19 cellular contexts compared by ENCODE assay signal in the genomic region with DNA sequence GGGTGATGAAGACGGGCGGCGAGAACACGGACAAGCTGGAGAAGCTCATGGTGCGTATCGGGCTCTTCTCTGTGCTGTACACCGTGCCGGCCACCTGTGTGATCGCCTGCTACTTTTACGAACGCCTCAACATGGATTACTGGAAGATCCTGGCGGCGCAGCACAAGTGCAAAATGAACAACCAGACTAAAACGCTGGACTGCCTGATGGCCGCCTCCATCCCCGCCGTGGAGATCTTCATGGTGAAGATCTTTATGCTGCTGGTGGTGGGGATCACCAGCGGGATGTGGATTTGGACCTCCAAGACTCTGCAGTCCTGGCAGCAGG. TPM values are rescaled to one million over a fixed set of nuclear protein-coding genes. Genes with fewer than 3 reads are reported as not detected.
DNase-seq lines count a peak whose midpoint lies in the region; ATAC-seq and TF ChIP-seq lines count a peak whose summit lies in the region.
"Had no signal": no experiment of that assay in that cellular context is flagged by ENCODE, and none has a peak within 500 bp of the region (broad histone marks: within the 10 kb centered on the region; RNA-seq: fewer than 3 reads in every experiment).

No MANE protein-coding gene starts in this region.

- POLR2A ChIA-PET in WTC11 (lab: Charles Lee): no interaction called here
- POLR2A ChIA-PET in naive thymus-derived CD4-positive, alpha-beta T cell (lab: Charles Lee): no interaction called here

- H3K4me3 Mint-ChIP-seq in T-helper 2 cell treated with Interferon-gamma antibody and Interleukin-4, amounts not matched to agents 5 μg/mL and 100 μg/mL, for 36 hours: no peak overlapping the region
- H3K4me3 Mint-ChIP-seq in WTC11: peak overlapping the region; percentile 69
- peak overlapping the region in 8 of 10 donors; percentile 13 to 84 (median 55) for H3K4me3 Mint-ChIP-seq in naive thymus-derived CD4-positive, alpha-beta T cell
- peak overlapping the region; percentile 22 to 32 for H3K4me3 Mint-ChIP-seq in stimulated activated naive B cell treated with anti-CD40 and anti-IgM and Interleukin-4, amounts not matched to agents 10 μg/mL and 1 μg/mL and 100 μg/mL, for 72 hours
- no peak overlapping the region for H3K4me3 Mint-ChIP-seq in activated T-cell treated with anti-CD3 and anti-CD28 coated beads, Interleukin-2, amount 50 U/mL, for 24 hours
- H3K4me3 Mint-ChIP-seq: CD8-positive, alpha-beta memory T cell had no signal

- CTCF ChIA-PET in WTC11 (lab: Charles Lee): no interaction called here
- CTCF ChIA-PET in naive thymus-derived CD4-positive, alpha-beta T cell (lab: Charles Lee): no interaction called here

- TF ChIP-seq CTCF in WTC11 (IDR thresholded peaks at IDR 0.05): no peak

- H3K9me3 Mint-ChIP-seq in T-helper 2 cell treated with Interferon-gamma antibody and Interleukin-4, amounts not matched to agents 5 μg/mL and 100 μg/mL, for 36 hours: no peaks in the 10 kb centered on the region
- peaks cover 19% of the 10 kb centered on the region for H3K9me3 Mint-ChIP-seq in WTC11
- peaks cover 0 to 4% (median 0%) of the 10 kb centered on the region in 11 donors for H3K9me3 Mint-ChIP-seq in naive thymus-derived CD4-positive, alpha-beta T cell
- peaks cover 0 to 2% of the 10 kb centered on the region in 2 donors for H3K9me3 Mint-ChIP-seq in stimulated activated naive B cell treated with anti-CD40 and anti-IgM and Interleukin-4, amounts not matched to agents 10 μg/mL and 1 μg/mL and 100 μg/mL, for 72 hours
- no peaks in the 10 kb centered on the region for H3K9me3 Mint-ChIP-seq in activated T-cell treated with anti-CD3 and anti-CD28 coated beads, Interleukin-2, amount 50 U/mL, for 24 hours

- H3K4me3 ChIP-seq in naive thymus-derived CD4-positive, alpha-beta T cell (ENCODE audit: low read length): no peak overlapping the region
- H3K4me3 ChIP-seq: BLaER1 had no signal

- intact Hi-C loops in naive thymus-derived CD4-positive, alpha-beta T cell (cut with micrococcal nuclease): no loop called here

- H3K9me3 ChIP-seq in naive thymus-derived CD4-positive, alpha-beta T cell (ENCODE audit: control insufficient read depth in 2 of 3, low read length in 3 of 3): no peaks in the 10 kb centered on the region

- H3K4me1 ChIP-seq in naive thymus-derived CD4-positive, alpha-beta T cell (ENCODE audit: control insufficient read depth in 2 of 2, insufficient read depth in 2 of 2, low read length in 2 of 2): no peaks in the 10 kb centered on the region

- ATAC-seq in WTC11: no peak
- no peak for ATAC-seq in naive thymus-derived CD4-positive, alpha-beta T cell
- no peak for ATAC-seq in stimulated activated naive B cell treated with anti-CD40 and anti-IgM and Interleukin-4, amounts not matched to agents 10 μg/mL and 1 μg/mL and 100 μg/mL, for 72 hours (replicated peaks)

- peaks cover 51% of the 10 kb centered on the region for H3K27me3 Mint-ChIP-seq in T-helper 2 cell treated with Interferon-gamma antibody and Interleukin-4, amounts not matched to agents 5 μg/mL and 100 μg/mL, for 36 hours (ENCODE audit: low read depth)
- H3K27me3 Mint-ChIP-seq in WTC11 (ENCODE audit: low read depth): peaks cover 66% of the 10 kb centered on the region
- H3K27me3 Mint-ChIP-seq in naive thymus-derived CD4-positive, alpha-beta T cell: peaks cover 56 to 62% (median 58%) of the 10 kb centered on the region in 5 donors
- H3K27me3 Mint-ChIP-seq in stimulated activated naive B cell treated with anti-CD40 and anti-IgM and Interleukin-4, amounts not matched to agents 10 μg/mL and 1 μg/mL and 100 μg/mL, for 72 hours: peaks cover 31 to 62% of the 10 kb centered on the region in 2 donors
- peaks cover 64% of the 10 kb centered on the region for H3K27me3 Mint-ChIP-seq in activated T-cell treated with anti-CD3 and anti-CD28 coated beads, Interleukin-2, amount 50 U/mL, for 24 hours

- H3K36me3 Mint-ChIP-seq in T-helper 2 cell treated with Interferon-gamma antibody and Interleukin-4, amounts not matched to agents 5 μg/mL and 100 μg/mL, for 36 hours (ENCODE audit: low read depth): no peaks in the 10 kb centered on the region
- H3K36me3 Mint-ChIP-seq in WTC11: peaks cover 22% of the 10 kb centered on the region
- peaks cover 0 to 2% (median 0%) of the 10 kb centered on the region in 5 donors for H3K36me3 Mint-ChIP-seq in naive thymus-derived CD4-positive, alpha-beta T cell
- peaks cover 4 to 7% of the 10 kb centered on the region in 2 donors for H3K36me3 Mint-ChIP-seq in stimulated activated naive B cell treated with anti-CD40 and anti-IgM and Interleukin-4, amounts not matched to agents 10 μg/mL and 1 μg/mL and 100 μg/mL, for 72 hours
- no peaks in the 10 kb centered on the region for H3K36me3 Mint-ChIP-seq in activated T-cell treated with anti-CD3 and anti-CD28 coated beads, Interleukin-2, amount 50 U/mL, for 24 hours (ENCODE audit: low read depth)
- H3K36me3 Mint-ChIP-seq: CD8-positive, alpha-beta memory T cell had no signal

- no peak for DNase-seq in T-helper 2 cell treated with Interferon-gamma antibody and Interleukin-4, amounts not matched to agents 5 μg/mL and 100 μg/mL, for 36 hours (ENCODE audit: low spot score)
- no peak for DNase-seq in T-helper 2 cell
- no peak for DNase-seq in WTC11 (ENCODE audit: low spot score)
- no peak for DNase-seq in naive thymus-derived CD4-positive, alpha-beta T cell
- no peak for DNase-seq in stimulated activated naive B cell treated with anti-CD40 and anti-IgM and Interleukin-4, amounts not matched to agents 10 μg/mL and 1 μg/mL and 100 μg/mL, for 72 hours
- DNase-seq in activated T-cell treated with anti-CD3 and anti-CD28 coated beads, Interleukin-2, amount 50 U/mL, for 24 hours: no peak
- DNase-seq in SHP77 (lab: John Stamatoyannopoulos, UW): no peak
- DNase-seq in HCEC 1CT: no peak
- DNase-seq: CD8-positive, alpha-beta memory T cell; MV-4-11; NCI-H1436 treated with DMSO at 0.1 percent for 48 hours; NCI-H2081 treated with DMSO at 0.1 percent for 48 hours; NCI-H526 treated with DMSO at 0.1 percent for 48 hours; NK-92 treated with Interleukin-12 subunit alpha and Interleukin-12 subunit beta, amount 100 ng/mL, for 24 hours; OCI-M1; RPMI8226 had no signal

- no peaks in the 10 kb centered on the region for H3K36me3 ChIP-seq in naive thymus-derived CD4-positive, alpha-beta T cell (ENCODE audit: control insufficient read depth in 2 of 3, insufficient read depth in 3 of 3, low read length in 3 of 3)
- H3K36me3 ChIP-seq: BLaER1 had no signal

- no peak overlapping the region for H3K27ac ChIP-seq in naive thymus-derived CD4-positive, alpha-beta T cell (ENCODE audit: low read depth, low read length)
- H3K27ac ChIP-seq: 22Rv1, BLaER1 had no signal

- peaks cover 0 to 6% of the 10 kb centered on the region in 2 donors for H3K27me3 ChIP-seq in naive thymus-derived CD4-positive, alpha-beta T cell (ENCODE audit: control insufficient read depth in 2 of 2, insufficient read depth in 2 of 2, low read length in 2 of 2)

- H3K27ac Mint-ChIP-seq in T-helper 2 cell treated with Interferon-gamma antibody and Interleukin-4, amounts not matched to agents 5 μg/mL and 100 μg/mL, for 36 hours: peak overlapping the region; percentile 20
- no peak overlapping the region for H3K27ac Mint-ChIP-seq in WTC11
- no peak overlapping the region for H3K27ac Mint-ChIP-seq in naive thymus-derived CD4-positive, alpha-beta T cell
- H3K27ac Mint-ChIP-seq in stimulated activated naive B cell treated with anti-CD40 and anti-IgM and Interleukin-4, amounts not matched to agents 10 μg/mL and 1 μg/mL and 100 μg/mL, for 72 hours: peak overlapping the region; percentile 93
- H3K27ac Mint-ChIP-seq in activated T-cell treated with anti-CD3 and anti-CD28 coated beads, Interleukin-2, amount 50 U/mL, for 24 hours: no peak overlapping the region

- no peaks in the 10 kb centered on the region for H3K4me1 Mint-ChIP-seq in T-helper 2 cell treated with Interferon-gamma antibody and Interleukin-4, amounts not matched to agents 5 μg/mL and 100 μg/mL, for 36 hours (ENCODE audit: low read depth)
- H3K4me1 Mint-ChIP-seq in WTC11: peaks cover 21% of the 10 kb centered on the region
- H3K4me1 Mint-ChIP-seq in naive thymus-derived CD4-positive, alpha-beta T cell: peaks cover 2 to 15% (median 5%) of the 10 kb centered on the region in 7 donors
- H3K4me1 Mint-ChIP-seq in stimulated activated naive B cell treated with anti-CD40 and anti-IgM and Interleukin-4, amounts not matched to agents 10 μg/mL and 1 μg/mL and 100 μg/mL, for 72 hours: peaks cover 4 to 6% of the 10 kb centered on the region in 2 donors
- H3K4me1 Mint-ChIP-seq in activated T-cell treated with anti-CD3 and anti-CD28 coated beads, Interleukin-2, amount 50 U/mL, for 24 hours (ENCODE audit: low read depth): peaks cover 5% of the 10 kb centered on the region

TF ChIP-seq in WTC11, 78 proteins besides CTCF, POLR2A, EP300 and RAD21 (continues in another document):
- no peak for TF ChIP-seq SMAD3 (CRISPR knock-in tag; IDR thresholded peaks at IDR 0.05; ENCODE audit: borderline replicate concordance)
- TF ChIP-seq, protein P1, sequence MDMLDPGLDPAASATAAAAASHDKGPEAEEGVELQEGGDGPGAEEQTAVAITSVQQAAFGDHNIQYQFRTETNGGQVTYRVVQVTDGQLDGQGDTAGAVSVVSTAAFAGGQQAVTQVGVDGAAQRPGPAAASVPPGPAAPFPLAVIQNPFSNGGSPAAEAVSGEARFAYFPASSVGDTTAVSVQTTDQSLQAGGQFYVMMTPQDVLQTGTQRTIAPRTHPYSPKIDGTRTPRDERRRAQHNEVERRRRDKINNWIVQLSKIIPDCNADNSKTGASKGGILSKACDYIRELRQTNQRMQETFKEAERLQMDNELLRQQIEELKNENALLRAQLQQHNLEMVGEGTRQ (CRISPR knock-in tag; IDR thresholded peaks at IDR 0.05): no peak
- TF ChIP-seq NR1H2 (CRISPR knock-in tag; IDR thresholded peaks at IDR 0.05): no peak
- no peak for TF ChIP-seq GTF2I (CRISPR knock-in tag; conservative IDR thresholded peaks at IDR 0.05)

RNA-seq across cellular contexts. Expression of a gene that starts 1.9 kb away (rescaled TPM):
- total RNA-seq in WTC11 (2021): 0.87 to 1.1 TPM (median 0.92 TPM) in 3 replicates
- not detected for total RNA-seq in naive thymus-derived CD4-positive, alpha-beta T cell
- polyA plus RNA-seq in naive thymus-derived CD4-positive, alpha-beta T cell: not detected
- total RNA-seq: CD8-positive, alpha-beta memory T cell; SK-MEL-5 had no signal
- polyA plus RNA-seq: CD8-positive, alpha-beta memory T cell had no signal

Comparison
In these comparisons a context has a peak if more than half of its experiments do, and no peak if none do; other contexts are left out.
1. H3K27ac Mint-ChIP-seq: peak in T-helper 2 cell treated with Interferon-gamma antibody and Interleukin-4, amounts not matched to agents 5 μg/mL and 100 μg/mL, for 36 hours (single experiment) and stimulated activated naive B cell treated with anti-CD40 and anti-IgM and Interleukin-4, amounts not matched to agents 10 μg/mL and 1 μg/mL and 100 μg/mL, for 72 hours (single experiment); none in WTC11 (single experiment), naive thymus-derived CD4-positive, alpha-beta T cell (0 of 9) and activated T-cell treated with anti-CD3 and anti-CD28 coated beads, Interleukin-2, amount 50 U/mL, for 24 hours (single experiment).
2. H3K4me3 Mint-ChIP-seq: peak in WTC11 (single experiment), naive thymus-derived CD4-positive, alpha-beta T cell (8 of 10) and stimulated activated naive B cell treated with anti-CD40 and anti-IgM and Interleukin-4, amounts not matched to agents 10 μg/mL and 1 μg/mL and 100 μg/mL, for 72 hours (2 of 2); none in T-helper 2 cell treated with Interferon-gamma antibody and Interleukin-4, amounts not matched to agents 5 μg/mL and 100 μg/mL, for 36 hours (single experiment) and activated T-cell treated with anti-CD3 and anti-CD28 coated beads, Interleukin-2, amount 50 U/mL, for 24 hours (single experiment).